ENCODE assay signal across 25 cellular contexts in genomic region chr21:35775778-35776515, GRCh38.
"Had no signal": no experiment of that assay in that cellular context is flagged by ENCODE, and none has a peak within 500 bp of the region (broad histone marks: within the 10 kb centered on the region; RNA-seq: fewer than 3 reads in every experiment).

No MANE protein-coding gene starts in this region.

- H3K27me3 ChIP-seq: adrenal gland, body of pancreas, right atrium auricular region, testis, transverse colon, uterus had no signal

- DNase-seq: activated CD4-positive, alpha-beta T cell treated with anti-CD3 and anti-CD28 coated beads for 36 hours; activated CD4-positive, alpha-beta T cell treated with anti-CD3 and anti-CD28 coated beads, Interleukin-2, amount 50 U/mL, for 4 hours; activated CD4-positive, CD25-positive, alpha-beta regulatory T cell; activated CD8-positive, alpha-beta memory T cell treated with anti-CD3 and anti-CD28 coated beads for 24 hours; activated effector memory CD4-positive, alpha-beta T cell treated with Interleukin-2 at 50 U/mL for 16 hours; activated naive CD4-positive, alpha-beta T cell treated with anti-CD3 and anti-CD28 coated beads for 36 hours; activated naive CD8-positive, alpha-beta T cell treated with anti-CD3 and anti-CD28 coated beads for 36 hours; adrenal gland; aorta; body of pancreas; cortex of kidney; heart right ventricle; kidney glomerular epithelial cell; left ventricle myocardium inferior; mucosa of descending colon; stimulated activated CD4-positive, alpha-beta T cell treated with anti-CD3 and anti-CD28 coated beads, Interleukin-4, amount 100 ng/mL, for 1 hour; stimulated activated naive CD8-positive, alpha-beta T cell treated with anti-CD3 and anti-CD28 coated beads, Interleukin-15, Interleukin-2, amounts not matched to agents 100 U/mL and 50 U/mL, for 24 hours; T-helper 2 cell; testis; transverse colon; uterus had no signal

- H3K36me3 ChIP-seq: adrenal gland, heart right ventricle, left ventricle myocardium inferior, right atrium auricular region, transverse colon, uterus had no signal

- H3K4me3 ChIP-seq: adrenal gland, body of pancreas, heart right ventricle, left ventricle myocardium inferior, lung, mucosa of descending colon, right atrium auricular region, testis, transverse colon, uterus had no signal

- H3K27ac ChIP-seq: adrenal gland, body of pancreas, heart right ventricle, left ventricle myocardium inferior, right atrium auricular region, testis, transverse colon, uterus had no signal

- H3K9me3 ChIP-seq: adrenal gland, body of pancreas, left ventricle myocardium inferior, mucosa of descending colon, right atrium auricular region, testis, transverse colon, uterus had no signal

- H3K4me3 Mint-ChIP-seq: activated CD4-positive, alpha-beta T cell treated with anti-CD3 and anti-CD28 coated beads for 36 hours; activated naive CD4-positive, alpha-beta T cell treated with anti-CD3 and anti-CD28 coated beads for 36 hours; activated naive CD8-positive, alpha-beta T cell treated with anti-CD3 and anti-CD28 coated beads for 36 hours; natural killer cell treated with Interleukin-12 subunit alpha and Interleukin-12 subunit beta and Interleukin-15 and Interleukin-18, amount 100 ng/mL, for 72 hours had no signal

- FAIRE-seq: endothelial cell of umbilical vein had no signal

- H3K4me1 Mint-ChIP-seq: activated CD4-positive, alpha-beta T cell treated with anti-CD3 and anti-CD28 coated beads for 36 hours; activated naive CD8-positive, alpha-beta T cell treated with anti-CD3 and anti-CD28 coated beads for 36 hours had no signal

- ATAC-seq: activated CD4-positive, alpha-beta T cell treated with anti-CD3 and anti-CD28 coated beads for 36 hours; body of pancreas; heart right ventricle; mucosa of descending colon; natural killer cell treated with Interleukin-12 subunit alpha and Interleukin-12 subunit beta and Interleukin-15 and Interleukin-18, amount 100 ng/mL, for 72 hours; stimulated activated naive CD8-positive, alpha-beta T cell treated with anti-CD3 and anti-CD28 coated beads, Interleukin-15, Interleukin-2, amounts not matched to agents 100 U/mL and 50 U/mL, for 24 hours had no signal

- H3K27ac Mint-ChIP-seq: activated CD4-positive, alpha-beta T cell treated with anti-CD3 and anti-CD28 coated beads for 36 hours; activated naive CD4-positive, alpha-beta T cell treated with anti-CD3 and anti-CD28 coated beads for 36 hours; activated naive CD8-positive, alpha-beta T cell treated with anti-CD3 and anti-CD28 coated beads for 36 hours; natural killer cell treated with Interleukin-12 subunit alpha and Interleukin-12 subunit beta and Interleukin-15 and Interleukin-18, amount 100 ng/mL, for 72 hours had no signal

- H3K4me1 ChIP-seq: adrenal gland, transverse colon, uterus had no signal

- H3K36me3 Mint-ChIP-seq: activated naive CD8-positive, alpha-beta T cell treated with anti-CD3 and anti-CD28 coated beads for 36 hours; natural killer cell treated with Interleukin-12 subunit alpha and Interleukin-12 subunit beta and Interleukin-15 and Interleukin-18, amount 100 ng/mL, for 72 hours had no signal

- H3K9me3 Mint-ChIP-seq: activated naive CD4-positive, alpha-beta T cell treated with anti-CD3 and anti-CD28 coated beads for 36 hours; activated naive CD8-positive, alpha-beta T cell treated with anti-CD3 and anti-CD28 coated beads for 36 hours; natural killer cell treated with Interleukin-12 subunit alpha and Interleukin-12 subunit beta and Interleukin-15 and Interleukin-18, amount 100 ng/mL, for 72 hours had no signal
